Comparison of ENCODE assay signal across 9 cellular contexts in the genomic region with DNA sequence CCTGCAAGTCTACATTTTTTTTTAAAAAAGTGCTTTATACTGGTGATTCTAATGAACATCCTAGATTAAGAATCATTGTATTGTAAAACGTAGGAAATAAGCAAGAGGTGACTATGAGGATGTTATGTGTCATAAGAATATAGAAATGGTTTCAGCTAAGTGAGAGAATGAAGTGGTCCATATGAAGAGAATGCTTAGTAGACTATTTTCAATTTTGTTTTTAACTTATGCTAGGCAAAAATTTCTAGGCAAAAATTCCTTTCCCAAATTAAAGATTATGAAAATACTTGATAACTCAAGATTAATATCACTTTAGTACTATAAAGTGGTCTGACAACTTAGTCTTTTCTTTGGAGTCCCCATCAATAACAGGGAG. TPM values are rescaled to one million over a fixed set of nuclear protein-coding genes. Genes with fewer than 3 reads are reported as not detected.
A peak's percentile ranks its signal among the peaks of the same experiment; 100 is the strongest.
DNase-seq lines count a peak whose midpoint lies in the region; ATAC-seq, FAIRE-seq and TF ChIP-seq lines count a peak whose summit lies in the region.
"Had no signal": no experiment of that assay in that cellular context is flagged by ENCODE, and none has a peak within 500 bp of the region (broad histone marks: within the 10 kb centered on the region; RNA-seq: fewer than 3 reads in every experiment).

No MANE protein-coding gene starts in this region.

- no peaks in the 10 kb centered on the region for H4K20me1 ChIP-seq in GM12878 (ENCODE audit: control insufficient read depth, insufficient read depth)

- peaks cover 15% of the 10 kb centered on the region for H3K4me1 Mint-ChIP-seq in activated naive CD4-positive, alpha-beta T cell treated with anti-CD3 and anti-CD28 coated beads, Interleukin-2, amount 10 ng/mL, durations not matched to agents 7 days and 5 days

- H3K36me3 Mint-ChIP-seq in activated naive CD4-positive, alpha-beta T cell treated with anti-CD3 and anti-CD28 coated beads, Interleukin-2, amount 10 ng/mL, durations not matched to agents 7 days and 5 days: peaks cover 5% of the 10 kb centered on the region

- H3K4me3 ChIP-seq in GM12878 (peak overlapping the region; percentile 81), lung (peak overlapping the region; percentile 77), transverse colon (peak overlapping the region in 3 of 4 donors; percentile 63 to 91 (median 69))

- RAD21 ChIA-PET in GM12878 (lab: Charles Lee; ENCODE audit: unreplicated experiment): interaction anchor here (0.8 to 1.0 kb wide), 2 partner anchors 66 to 321 kb away, joined by 3 read pairs; no protein-coding TSS in a partner anchor

- 0% methylated on average over 1 of the region's 1 CpG for WGBS in GM12878 (ENCODE audit: insufficient coverage, insufficient replicate concordance, low lambda C conversion rate, missing lambda C conversion rate)
- 23 to 37% methylated on average over 1 of the region's 1 CpG for WGBS in lung, 2 donors
- 40 to 42% methylated on average over 1 of the region's 1 CpG for WGBS in transverse colon (ENCODE audit: low coverage in 1 of 2), 2 donors

- H3K27ac ChIP-seq in GM12878 (ENCODE audit: control insufficient read depth, insufficient read depth): no peak overlapping the region
- H3K27ac ChIP-seq in lung (ENCODE audit: low read depth in 1 of 2, low read length in 1 of 2): peak overlapping the region in 1 of 2 donors; percentile 89
- H3K27ac ChIP-seq in transverse colon: peak overlapping the region; percentile 82 to 91 (median 88)

- TF ChIP-seq POLR2A in GM12878 (IDR thresholded peaks at IDR 0.05; ENCODE audit: low read depth, low read length) (no peak), transverse colon (IDR thresholded peaks at IDR 0.05) (no peak)

- BruUV-seq in GM12878 (replicated peaks; lab: Mats Ljungman, UMichigan): no TSS peak

- no peak for TF ChIP-seq RAD21 in GM12878 (IDR thresholded peaks at IDR 0.05; ENCODE audit: insufficient read depth, low read depth, low read length)

- DNase-seq in activated naive CD4-positive, alpha-beta T cell treated with anti-CD3 and anti-CD28 coated beads, Interleukin-2, amount 10 ng/mL, durations not matched to agents 7 days and 5 days: no peak
- no peak for DNase-seq in activated naive CD4-positive, alpha-beta T cell treated with Interleukin-2 at 50 U/mL for 16 hours
- no peak for DNase-seq in GM12878 (ENCODE audit: low read depth, low spot score)
- no peak for DNase-seq in lung (ENCODE audit: low spot score)
- DNase-seq in transverse colon: no peak
- no peak for DNase-seq in SKM-1 treated with dmso at 0.1 percent for 144 hours (lab: John Stamatoyannopoulos, UW; ENCODE audit: unreplicated experiment)
- DNase-seq in glomerular visceral epithelial cell (ENCODE audit: extremely low spot score): no peak
- DNase-seq: DMS79 had no signal

- H3K9me3 Mint-ChIP-seq in activated naive CD4-positive, alpha-beta T cell treated with anti-CD3 and anti-CD28 coated beads, Interleukin-2, amount 10 ng/mL, durations not matched to agents 7 days and 5 days: no peaks in the 10 kb centered on the region

- peak overlapping the region; percentile 90 for H3K27ac Mint-ChIP-seq in activated naive CD4-positive, alpha-beta T cell treated with anti-CD3 and anti-CD28 coated beads, Interleukin-2, amount 10 ng/mL, durations not matched to agents 7 days and 5 days

- no peaks in the 10 kb centered on the region for H3K27me3 Mint-ChIP-seq in activated naive CD4-positive, alpha-beta T cell treated with anti-CD3 and anti-CD28 coated beads, Interleukin-2, amount 10 ng/mL, durations not matched to agents 7 days and 5 days

- ATAC-seq in GM12878 (no peak), lung (ENCODE audit: insufficient read depth, low FRiP score) (no peak), HG03432 (IDR thresholded peaks at IDR 0.05; ENCODE audit: unreplicated experiment) (no peak)

- no peak for TF ChIP-seq EP300 in GM12878 (IDR thresholded peaks at IDR 0.05; ENCODE audit: borderline replicate concordance in 1 of 2, control insufficient read depth in 1 of 2, low read depth in 2 of 2, low read length in 2 of 2)
- no peak for TF ChIP-seq EP300 in transverse colon (IDR thresholded peaks at IDR 0.05; ENCODE audit: low read depth)

- POLR2A ChIA-PET in GM12878 (lab: Charles Lee): interaction anchor here (0.7 kb wide), 1 partner anchor 12 kb away, joined by 3 read pairs; no protein-coding TSS in a partner anchor

- H3K4me3 Mint-ChIP-seq in activated naive CD4-positive, alpha-beta T cell treated with anti-CD3 and anti-CD28 coated beads, Interleukin-2, amount 10 ng/mL, durations not matched to agents 7 days and 5 days: peak overlapping the region; percentile 73

- no peaks in the 10 kb centered on the region for H3K4me1 ChIP-seq in GM12878 (ENCODE audit: control insufficient read depth, insufficient read depth, low read length)
- peaks cover 0 to 5% of the 10 kb centered on the region in 2 donors for H3K4me1 ChIP-seq in lung (ENCODE audit: control insufficient read depth in 2 of 2, insufficient read depth in 2 of 2, low read length in 2 of 2)
- peaks cover 0 to 3% (median 0%) of the 10 kb centered on the region in 4 donors for H3K4me1 ChIP-seq in transverse colon

- no peak overlapping the region; the same call in 1 of the 2 replicates for H3K9ac ChIP-seq in GM12878 (ENCODE audit: control insufficient read depth, insufficient read depth, low read length)

- FAIRE-seq in GM12878 (lab: Jason Lieb, UNC): peak; percentile 49

- CTCF ChIA-PET in activated naive CD4-positive, alpha-beta T cell treated with anti-CD3 and anti-CD28 coated beads, Interleukin-2, amount 10 ng/mL, durations not matched to agents 7 days and 5 days (lab: Charles Lee): interaction anchor here (1.0 kb wide), 1 partner anchor 100 kb away, joined by 3 read pairs; no protein-coding TSS in a partner anchor
- CTCF ChIA-PET in GM12878 (lab: Yijun Ruan, JAX): interaction anchor here (0.7 to 1.6 kb wide), 3 partner anchors 17 to 101 kb away, joined by 3 to 6 read pairs (median 3); no protein-coding TSS in a partner anchor

- no peaks in the 10 kb centered on the region for H3K79me2 ChIP-seq in GM12878 (ENCODE audit: control insufficient read depth, insufficient read depth, low read length)

- H3K36me3 ChIP-seq in GM12878 (ENCODE audit: control insufficient read depth in 2 of 2, insufficient read depth in 2 of 2, low read length in 1 of 2) (no peaks in the 10 kb centered on the region), lung (ENCODE audit: control insufficient read depth in 2 of 2, insufficient read depth in 2 of 2, low read length in 2 of 2) (no peaks in the 10 kb centered on the region), transverse colon (no peaks in the 10 kb centered on the region)

- peak overlapping the region; percentile 60 for H3K4me2 ChIP-seq in GM12878 (ENCODE audit: control insufficient read depth, insufficient read depth)

- no peak for TF ChIP-seq CTCF in GM12878 (IDR thresholded peaks at IDR 0.05 in 2 of 3, conservative IDR thresholded peaks at IDR 0.05 in 1 of 3; ENCODE audit: control insufficient read depth in 2 of 3, extremely low read depth in 1 of 3, insufficient read depth in 1 of 3, low read depth in 3 of 3, low read length in 3 of 3)
- TF ChIP-seq CTCF in lung (IDR thresholded peaks at IDR 0.05; ENCODE audit: control extremely low read depth, extremely low read depth): no peak
- no peak for TF ChIP-seq CTCF in transverse colon (IDR thresholded peaks at IDR 0.05)

- intact Hi-C loops in GM12878 (cut with micrococcal nuclease; ENCODE audit: unreplicated experiment): no loop called here
- intact Hi-C loops in transverse colon (cut with DNase I; ENCODE audit: low total_unique reads): no loop called here

- H3K9me3 ChIP-seq in GM12878 (replicated peaks; ENCODE audit: control insufficient read depth, insufficient read depth, low read length) (no peaks in the 10 kb centered on the region), lung (ENCODE audit: control insufficient read depth in 2 of 2, insufficient read depth in 1 of 2, low read length in 1 of 2) (no peaks in the 10 kb centered on the region), transverse colon (no peaks in the 10 kb centered on the region)

- in situ Hi-C loops in GM12878 (cut with MboI) (loop anchor here (25.0 kb wide), 1 partner anchor 359 kb away; no protein-coding TSS in a partner anchor), transverse colon (cut with MboI; ENCODE audit: low pct_ligation_motif_present in 1 of 4, low pct_unique_long_range_greater_than_20kb in 1 of 4, low sequenced_read_pairs in 3 of 4) (no loop called here)

- SMC1A ChIA-PET in GM12878 (lab: Charles Lee; ENCODE audit: uncharacterized antibody, unreplicated experiment): interaction anchor here (1.1 to 1.4 kb wide), 4 partner anchors 10 to 100 kb away, joined by 3 to 4 read pairs (median 4); no protein-coding TSS in a partner anchor

- no peaks in the 10 kb centered on the region for H3K27me3 ChIP-seq in GM12878 (replicated peaks in 1 of 2; ENCODE audit: control insufficient read depth in 2 of 2, insufficient read depth in 2 of 2, low read length in 1 of 2)
- H3K27me3 ChIP-seq in lung (ENCODE audit: control insufficient read depth, insufficient read depth): no peaks in the 10 kb centered on the region
- H3K27me3 ChIP-seq in transverse colon: no peaks in the 10 kb centered on the region

- H2AFZ ChIP-seq in GM12878 (ENCODE audit: control insufficient read depth, low read depth, low read length): peak overlapping the region; percentile 93

TF ChIP-seq in GM12878, 131 proteins besides CTCF, POLR2A, EP300 and RAD21 (continues in another document):
- TF ChIP-seq NR2C1 (IDR thresholded peaks at IDR 0.05): no peak
- TF ChIP-seq POLR2AphosphoS5 (IDR thresholded peaks at IDR 0.05; ENCODE audit: low read length): no peak
- TF ChIP-seq WRNIP1 (IDR thresholded peaks at IDR 0.05; ENCODE audit: borderline replicate concordance, low read depth, low read length): no peak
- TF ChIP-seq DPF2 (IDR thresholded peaks at IDR 0.05): no peak

RNA-seq across cellular contexts. Expression of gene DYNLT3, which starts 0.8 kb away (rescaled TPM):
- total RNA-seq in GM12878 (2013; cell fraction: nucleolus; rRNA removed): 5.9 and 6.2 TPM in 2 replicates
- 9.7 and 12.9 TPM in 2 replicates for total RNA-seq in GM12878 (2014; rRNA removed)
- 11.9 and 12.7 TPM in 2 replicates for total RNA-seq in GM12878 (2014; rRNA removed; fragmentation: Illumina TruSeq; extraction: Trizol)
- 8.0 and 8.3 TPM in 2 replicates for total RNA-seq in GM12878 (2021)
- 3.4 TPM for polyA plus RNA-seq in GM12878 (2011; ENCODE audit: low read depth)
- polyA plus RNA-seq in GM12878 (2011; rRNA removed): 15.6 and 24.8 TPM in 2 replicates
- 4.5 and 7.4 TPM in 2 replicates for polyA plus RNA-seq in GM12878 (2011; cell fraction: cytosol; rRNA removed)
- 3.6 and 5.1 TPM in 2 replicates for polyA plus RNA-seq in GM12878 (2011; cell fraction: nucleus; rRNA removed)
- 7.4 and 8.8 TPM in 2 replicates for polyA plus RNA-seq in GM12878 (2012)
- polyA plus RNA-seq in GM12878 (2014; fragmentation: Illumina TruSeq; extraction: Trizol): 11.7 and 16.8 TPM in 2 replicates
- polyA plus RNA-seq in GM12878 (2014; fragmentation: Nextera tagmentation; extraction: Ambion mirVana): 10 to 100 TPM; 14.9 to 19.2 TPM
- 8.0 and 10.0 TPM in 2 replicates for polyA plus RNA-seq in GM12878 (2014; rRNA removed)
- polyA plus RNA-seq in GM12878 (2016; fragmentation: Nextera tagmentation; extraction: Ambion mirVana): 10 to 100 TPM; 13.7 to 13.8 TPM
- 3.5 and 7.0 TPM in 2 replicates for polyA minus RNA-seq in GM12878 (2011; rRNA and poly(A)+ RNA removed)
- 2.7 and 4.3 TPM in 2 replicates for polyA minus RNA-seq in GM12878 (2011; cell fraction: cytosol; rRNA and poly(A)+ RNA removed)
- 3.3 and 3.5 TPM in 2 replicates for polyA minus RNA-seq in GM12878 (2011; cell fraction: nucleus; rRNA and poly(A)+ RNA removed)
- total RNA-seq in lung: 10 to 100 TPM; 20.1 to 33.1 TPM
- polyA plus RNA-seq in lung: 10 to 100 TPM; 16.5 to 17.0 TPM
- 10 to 100 TPM in 3 of 4 donors, 1 to 10 TPM in 1; 9.7 to 61.3 (median 25.9) TPM for total RNA-seq in transverse colon
